In genomic region chr20:31489152-31489551, GRCh38 we compare ENCODE assay signal across 37 cellular contexts. TPM values are rescaled to one million over a fixed set of nuclear protein-coding genes. Genes with fewer than 3 reads are reported as not detected.
"Had no signal": no experiment of that assay in that cellular context is flagged by ENCODE, and none has a peak within 500 bp of the region (broad histone marks: within the 10 kb centered on the region; RNA-seq: fewer than 3 reads in every experiment).

No MANE protein-coding gene starts in this region.

- DNase-seq: naive thymus-derived CD4-positive, alpha-beta T cell; natural killer cell; occipital lobe; ovary; posterior cingulate gyrus; psoas muscle; right cardiac atrium; spleen; stimulated activated CD4-positive, alpha-beta T cell treated with anti-CD3 and anti-CD28 coated beads, Interleukin-12 subunit alpha, Interleukin-12 subunit beta, amount 100 ng/mL, for 4 hours; stimulated activated CD4-positive, alpha-beta T cell treated with anti-CD3 and anti-CD28 coated beads, Interleukin-1b, Interleukin-23, amount 100 ng/mL, for 48 hours; stimulated activated CD4-positive, alpha-beta T cell treated with anti-CD3 and anti-CD28 coated beads, Interleukin-4, amount 100 ng/mL, for 1 hour; stimulated activated CD4-positive, alpha-beta T cell treated with anti-CD3 and anti-CD28 coated beads, Interleukin-4, amount 100 ng/mL, for 4 hours; stimulated activated CD8-positive, alpha-beta memory T cell treated with anti-CD3 and anti-CD28 coated beads, Interleukin-4, amount 100 ng/mL, for 48 hours; stimulated activated naive B cell treated with anti-CD40 and anti-IgM and Interleukin-4, amounts not matched to agents 10 μg/mL and 1 μg/mL and 100 μg/mL, for 72 hours; stimulated activated naive CD4-positive, alpha-beta T cell treated with Interleukin-2 at 50 U/mL for 16 hours; stomach; thyroid gland; trophoblast cell; upper lobe of left lung had no signal

- H3K4me3 Mint-ChIP-seq: naive thymus-derived CD4-positive, alpha-beta T cell; natural killer cell; nephron; neural progenitor cell; stimulated activated naive B cell treated with anti-CD40 and anti-IgM and Interleukin-4, amounts not matched to agents 10 μg/mL and 1 μg/mL and 100 μg/mL, for 72 hours; stimulated activated naive CD8-positive, alpha-beta T cell treated with anti-CD3 and anti-CD28 coated beads, Interleukin-15, Interleukin-2, amounts not matched to agents 100 ng/mL and 50 ng/mL, for 24 hours had no signal

- H3K36me3 Mint-ChIP-seq: natural killer cell, neural progenitor cell had no signal

- H3K27ac ChIP-seq: neural progenitor cell, ovary, parathyroid adenoma, psoas muscle, spleen, stomach, thoracic aorta, thyroid gland, upper lobe of left lung had no signal

- H3K27ac Mint-ChIP-seq: naive thymus-derived CD4-positive, alpha-beta T cell; natural killer cell; nephron; neural progenitor cell; progenitor cell of endocrine pancreas; stimulated activated naive B cell treated with anti-CD40 and anti-IgM and Interleukin-4, amounts not matched to agents 10 μg/mL and 1 μg/mL and 100 μg/mL, for 72 hours; stimulated activated naive CD8-positive, alpha-beta T cell treated with anti-CD3 and anti-CD28 coated beads, Interleukin-15, Interleukin-2, amounts not matched to agents 100 ng/mL and 50 ng/mL, for 24 hours had no signal

- H3K4me2 ChIP-seq: neural progenitor cell, smooth muscle cell had no signal

- H3K9ac ChIP-seq: neural progenitor cell, parathyroid adenoma had no signal

- H3K79me2 ChIP-seq: parathyroid adenoma had no signal

- FAIRE-seq: urothelium cell line had no signal

- H3K9me3 Mint-ChIP-seq: natural killer cell; neural progenitor cell; stimulated activated naive B cell treated with anti-CD40 and anti-IgM and Interleukin-4, amounts not matched to agents 10 μg/mL and 1 μg/mL and 100 μg/mL, for 72 hours; stimulated activated naive CD8-positive, alpha-beta T cell treated with anti-CD3 and anti-CD28 coated beads, Interleukin-15, Interleukin-2, amounts not matched to agents 100 ng/mL and 50 ng/mL, for 24 hours had no signal

- H3K4me1 Mint-ChIP-seq: nephron, neural progenitor cell had no signal

- H3K27me3 ChIP-seq: neural progenitor cell, ovary, thyroid gland, tibial nerve, vagina had no signal

- H3K9me3 ChIP-seq: ovary, psoas muscle, stomach, thoracic aorta, thyroid gland, tibial nerve, vagina had no signal

- ATAC-seq: naive thymus-derived CD4-positive, alpha-beta T cell; natural killer cell; psoas muscle; right cardiac atrium; sciatic nerve; stimulated activated naive B cell treated with anti-CD40 and anti-IgM and Interleukin-4, amounts not matched to agents 10 μg/mL and 1 μg/mL and 100 μg/mL, for 72 hours had no signal

- H3K4me3 ChIP-seq: neural progenitor cell, ovary, psoas muscle, skin epidermis, smooth muscle cell, spleen, stomach, thoracic aorta, thyroid gland, tibial nerve, upper lobe of left lung, vagina had no signal

- H2AFZ ChIP-seq: neural progenitor cell, parathyroid adenoma had no signal

- H3K36me3 ChIP-seq: neural progenitor cell, ovary, spleen, stomach, thoracic aorta, thyroid gland, tibial nerve, upper lobe of left lung, vagina had no signal

- H3K4me1 ChIP-seq: neural progenitor cell, parathyroid adenoma, psoas muscle, vagina had no signal

RNA-seq across cellular contexts. Expression of gene REM1, which starts 14.1 kb away (rescaled TPM):
- total RNA-seq: naive thymus-derived CD4-positive, alpha-beta T cell; natural killer cell; occipital lobe; osteoblast; progenitor cell of endocrine pancreas; renal cortical epithelial cell; temporal lobe had no signal
- polyA plus RNA-seq: naive thymus-derived CD4-positive, alpha-beta T cell; neural cell had no signal

RNA-seq across cellular contexts. Expression of gene DEFB124, which starts 14.2 kb away (rescaled TPM):
- total RNA-seq: naive thymus-derived CD4-positive, alpha-beta T cell; natural killer cell; occipital lobe; osteoblast; progenitor cell of endocrine pancreas; psoas muscle; renal cortical epithelial cell; right cardiac atrium; smooth muscle cell; spleen; subcutaneous adipose tissue; temporal lobe; thoracic aorta; thyroid gland; tibial nerve; upper lobe of left lung; vagina had no signal
- polyA plus RNA-seq: naive thymus-derived CD4-positive, alpha-beta T cell; neural cell; right cardiac atrium; smooth muscle cell had no signal

RNA-seq across cellular contexts. Expression of gene DEFB123, which starts 48.7 kb away (rescaled TPM):
- total RNA-seq: naive thymus-derived CD4-positive, alpha-beta T cell; natural killer cell; occipital lobe; osteoblast; ovary; progenitor cell of endocrine pancreas; psoas muscle; renal cortical epithelial cell; right cardiac atrium; sciatic nerve; smooth muscle cell; spleen; stomach; subcutaneous adipose tissue; temporal lobe; thoracic aorta; tibial nerve; upper lobe of left lung; ureter; vagina had no signal
- polyA plus RNA-seq: naive thymus-derived CD4-positive, alpha-beta T cell; neural cell; ovary; psoas muscle; right cardiac atrium; smooth muscle cell; spleen; stomach had no signal
